22 cellular contexts compared by ENCODE assay signal in genomic region chr20:40816039-40816352, GRCh38.
DNase-seq lines count a peak whose midpoint lies in the region; ATAC-seq and TF ChIP-seq lines count a peak whose summit lies in the region.
"Had no signal": no experiment of that assay in that cellular context is flagged by ENCODE, and none has a peak within 500 bp of the region (broad histone marks: within the 10 kb centered on the region; RNA-seq: fewer than 3 reads in every experiment).

No MANE protein-coding gene starts in this region.

- H3K27ac Mint-ChIP-seq in progenitor cell of endocrine pancreas, result peak overlapping the region; percentile 45
- H3K27ac Mint-ChIP-seq: CD4-positive, alpha-beta T cell had no signal

- ATAC-seq in HG03139 (IDR thresholded peaks at IDR 0.05; ENCODE audit: unreplicated experiment), result no peak
- ATAC-seq: A549, GM12878 had no signal

- no peak overlapping the region for H3K9ac ChIP-seq in Karpas-422 (ENCODE audit: low read length)
- H3K9ac ChIP-seq: BLaER1 treated with 17β-estradiol and CSF1 and Interleukin-3, amounts not matched to agents 10 nM and 100 nM had no signal

- H2AFZ ChIP-seq in Karpas-422 (ENCODE audit: low read length), result no peak overlapping the region

- no peaks in the 10 kb centered on the region for H4K20me1 ChIP-seq in Karpas-422 (ENCODE audit: insufficient read depth, low read depth, low read length)
- H4K20me1 ChIP-seq: BLaER1 treated with 17β-estradiol and CSF1 and Interleukin-3, amounts not matched to agents 10 nM and 100 nM had no signal

- DNase-seq in choroid plexus epithelial cell (ENCODE audit: low read depth), result peak; percentile 10
- no peak for DNase-seq in progenitor cell of endocrine pancreas (ENCODE audit: low spot score, unreplicated experiment)
- no peak for DNase-seq in uterus
- no peak for DNase-seq in Karpas-422
- DNase-seq: 8988T; ACHN; AML-193; BE2C; CD4-positive, alpha-beta T cell; CD8-positive, alpha-beta memory T cell; DMS 273 treated with DMSO at 0.1 percent for 48 hours; DMS79; EL; GDM1; GOT3 had no signal

- H3K27me3 ChIP-seq in uterus, result no peaks in the 10 kb centered on the region
- H3K27me3 ChIP-seq in Karpas-422 (ENCODE audit: low read length), result no peaks in the 10 kb centered on the region
- H3K27me3 ChIP-seq: BE2C; BLaER1 treated with 17β-estradiol and CSF1 and Interleukin-3, amounts not matched to agents 10 nM and 100 nM had no signal

- no peaks in the 10 kb centered on the region for H3K36me3 ChIP-seq in HEK293 (ENCODE audit: control insufficient read depth in 2 of 2, insufficient read depth in 1 of 2, low read length in 2 of 2)
- no peaks in the 10 kb centered on the region for H3K36me3 ChIP-seq in uterus
- H3K36me3 ChIP-seq in Karpas-422 (ENCODE audit: insufficient read depth, low read length), result no peaks in the 10 kb centered on the region
- H3K36me3 ChIP-seq: BE2C; BLaER1 treated with 17β-estradiol and CSF1 and Interleukin-3, amounts not matched to agents 10 nM and 100 nM; HAP-1 had no signal

- H3K9me3 Mint-ChIP-seq in progenitor cell of endocrine pancreas (ENCODE audit: low read depth), result no peaks in the 10 kb centered on the region

- no peaks in the 10 kb centered on the region for H3K4me1 ChIP-seq in HEK293 (ENCODE audit: control insufficient read depth, insufficient read depth, low read length)
- no peaks in the 10 kb centered on the region for H3K4me1 ChIP-seq in uterus
- no peaks in the 10 kb centered on the region for H3K4me1 ChIP-seq in Karpas-422 (ENCODE audit: low read length)
- H3K4me1 ChIP-seq: A549, BE2C, HAP-1 had no signal

- CTCF ChIA-PET in HEK293 (lab: Yijun Ruan, JAX), result interaction anchor here (0.6 kb wide), 1 partner anchor 40 kb away, joined by 3 read pairs; no protein-coding TSS in a partner anchor

- intact Hi-C loops in uterus (cut with DNase I; ENCODE audit: low total_unique reads), result no loop called here

- no peak overlapping the region for H3K4me3 Mint-ChIP-seq in progenitor cell of endocrine pancreas (ENCODE audit: low read depth)
- H3K4me3 Mint-ChIP-seq: CD14-positive monocyte; CD4-positive, alpha-beta T cell; CD8-positive, alpha-beta memory T cell had no signal

- H3K27ac ChIP-seq in HEK293 (ENCODE audit: extremely low read depth, low read depth, low read length) (no peak overlapping the region), uterus (no peak overlapping the region), Karpas-422 (ENCODE audit: low read length) (no peak overlapping the region)
- H3K27ac ChIP-seq: A549; BLaER1 treated with 17β-estradiol and CSF1 and Interleukin-3, amounts not matched to agents 10 nM and 100 nM had no signal

- peaks cover 17% of the 10 kb centered on the region for H3K27me3 Mint-ChIP-seq in progenitor cell of endocrine pancreas
- H3K27me3 Mint-ChIP-seq: CD4-positive, alpha-beta T cell had no signal

- no peak for TF ChIP-seq CTCF in HEK293 (tag by site-specific recombination; IDR thresholded peaks at IDR 0.05)
- TF ChIP-seq CTCF in choroid plexus epithelial cell (conservative IDR thresholded peaks at IDR 0.05; ENCODE audit: low read depth, low read length), result no peak
- TF ChIP-seq CTCF in progenitor cell of endocrine pancreas (IDR thresholded peaks at IDR 0.05; ENCODE audit: unreplicated experiment), result no peak
- no peak for TF ChIP-seq CTCF in uterus (IDR thresholded peaks at IDR 0.05)

- no peaks in the 10 kb centered on the region for H3K9me2 ChIP-seq in Karpas-422 (replicated peaks; ENCODE audit: insufficient read depth, low read length)

- H3K36me3 Mint-ChIP-seq in progenitor cell of endocrine pancreas (ENCODE audit: insufficient read depth), result no peaks in the 10 kb centered on the region
- H3K36me3 Mint-ChIP-seq: CD14-positive monocyte had no signal

- TF ChIP-seq POLR2A in uterus (IDR thresholded peaks at IDR 0.05), result no peak

- no peaks in the 10 kb centered on the region for H3K79me2 ChIP-seq in Karpas-422 (ENCODE audit: low read length)

- H3K4me3 ChIP-seq in HEK293 (ENCODE audit: low read depth, low read length) (no peak overlapping the region), choroid plexus epithelial cell (ENCODE audit: low read depth, low read length) (no peak overlapping the region), uterus (no peak overlapping the region), Karpas-422 (ENCODE audit: low read length) (no peak overlapping the region)
- H3K4me3 ChIP-seq: A549; BLaER1 treated with 17β-estradiol and CSF1 and Interleukin-3, amounts not matched to agents 10 nM and 100 nM; GM12878; HAP-1 had no signal

- H3K4me1 Mint-ChIP-seq in progenitor cell of endocrine pancreas (ENCODE audit: low read depth), result no peaks in the 10 kb centered on the region
- H3K4me1 Mint-ChIP-seq: CD8-positive, alpha-beta memory T cell had no signal

- POLR2A ChIA-PET in HEK293 (lab: Yijun Ruan, JAX), result interaction anchor here (0.6 kb wide), 1 partner anchor 57 kb away, joined by 3 read pairs; no protein-coding TSS in a partner anchor

- no peaks in the 10 kb centered on the region for H3K9me3 ChIP-seq in HEK293 (ENCODE audit: control insufficient read depth, insufficient read depth, low read depth, low read length)
- no peaks in the 10 kb centered on the region for H3K9me3 ChIP-seq in uterus
- H3K9me3 ChIP-seq in Karpas-422 (ENCODE audit: low read length), result no peaks in the 10 kb centered on the region
- H3K9me3 ChIP-seq: A549, BE2C, HAP-1 had no signal

- no peak overlapping the region for H3K4me2 ChIP-seq in Karpas-422 (ENCODE audit: low read depth, low read length, poor library complexity, severe bottlenecking)
- H3K4me2 ChIP-seq: A549; BLaER1 treated with 17β-estradiol and CSF1 and Interleukin-3, amounts not matched to agents 10 nM and 100 nM had no signal

TF ChIP-seq in HEK293, 187 proteins besides CTCF, POLR2A, EP300 and RAD21:
- TF ChIP-seq ZIC2 (tag by site-specific recombination; IDR thresholded peaks at IDR 0.05), result peak; percentile 92
- TF ChIP-seq ZNF184 (tag by site-specific recombination; IDR thresholded peaks at IDR 0.05), result no peak
